Comparison of ENCODE assay signal across 24 cellular contexts in the genomic region with DNA sequence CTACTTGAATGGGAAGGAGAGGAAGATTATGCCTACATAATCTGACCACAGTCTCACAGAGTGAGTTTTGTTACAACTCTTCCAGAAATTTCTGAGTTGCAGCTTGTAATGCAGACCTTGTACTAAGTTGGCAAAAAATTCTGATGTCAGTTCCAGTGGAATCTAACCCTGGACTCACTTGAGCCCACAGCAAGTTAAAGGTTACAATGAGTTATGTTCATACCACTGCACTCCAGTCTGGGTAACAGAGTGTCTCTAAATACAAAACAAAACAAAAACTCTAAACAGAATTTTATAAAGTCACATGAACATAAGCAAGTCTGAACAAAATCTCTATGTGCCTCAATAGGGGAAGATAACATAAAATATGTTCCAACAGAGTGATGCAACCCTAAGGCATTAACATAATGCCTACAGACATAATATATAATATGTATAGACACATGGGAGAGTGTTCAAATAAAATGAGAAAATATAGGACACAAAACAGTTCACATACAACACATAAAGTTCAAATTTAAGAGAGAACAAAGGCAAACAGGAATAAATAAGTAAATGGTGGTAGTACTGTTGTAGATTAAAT. TPM values are rescaled to one million over a fixed set of nuclear protein-coding genes. Genes with fewer than 3 reads are reported as not detected.
"Had no signal": no experiment of that assay in that cellular context is flagged by ENCODE, and none has a peak within 500 bp of the region (broad histone marks: within the 10 kb centered on the region; RNA-seq: fewer than 3 reads in every experiment).

No MANE protein-coding gene starts in this region.

- FAIRE-seq: endometrium had no signal

- H3K4me3 ChIP-seq: colonic mucosa, gastroesophageal sphincter, heart right ventricle, mucosa of descending colon, transverse colon, vagina had no signal

- H3K9ac ChIP-seq: parathyroid adenoma had no signal

- DNase-seq: activated CD4-positive, alpha-beta T cell treated with anti-CD3 and anti-CD28 coated beads, Interleukin-2, amount 50 U/mL, for 4 hours; activated naive CD4-positive, alpha-beta T cell; activated naive CD8-positive, alpha-beta T cell treated with anti-CD3 and anti-CD28 coated beads for 36 hours; amygdala; central memory CD4-positive, alpha-beta T cell; colonic mucosa; heart right ventricle; kidney glomerular epithelial cell; mesenchymal stem cell; mucosa of descending colon; naive thymus-derived CD4-positive, alpha-beta T cell; stimulated activated CD4-positive, alpha-beta T cell treated with anti-CD3 and anti-CD28 coated beads, Interleukin-12 subunit alpha, Interleukin-12 subunit beta, amount 100 ng/mL, for 4 hours; stimulated activated CD4-positive, alpha-beta T cell treated with anti-CD3 and anti-CD28 coated beads, Interleukin-1b, Interleukin-23, amount 100 ng/mL, for 48 hours; stimulated activated CD8-positive, alpha-beta memory T cell treated with anti-CD3 and anti-CD28 coated beads, Interleukin-4, amount 100 ng/mL, for 48 hours; stimulated activated naive CD4-positive, alpha-beta T cell; substantia nigra; T-helper 2 cell; transverse colon had no signal

- H3K27ac ChIP-seq: colonic mucosa, gastroesophageal sphincter, heart right ventricle, parathyroid adenoma, transverse colon, vagina, VCaP had no signal

- H3K4me1 ChIP-seq: colonic mucosa, gastroesophageal sphincter, parathyroid adenoma, vagina had no signal

- ATAC-seq: esophagus mucosa; gastroesophageal sphincter; heart right ventricle; mucosa of descending colon; naive thymus-derived CD4-positive, alpha-beta T cell had no signal

- H3K9me3 ChIP-seq: colonic mucosa, gastroesophageal sphincter, heart right ventricle, mucosa of descending colon, transverse colon, vagina had no signal

- H3K36me3 ChIP-seq: colonic mucosa, gastroesophageal sphincter, heart right ventricle, transverse colon, vagina had no signal

RNA-seq across cellular contexts. Expression of a gene that starts 1.1 kb away (rescaled TPM):
- total RNA-seq: activated naive CD8-positive, alpha-beta T cell treated with anti-CD3 and anti-CD28 coated beads for 36 hours; colonic mucosa; esophagus mucosa; mucosa of descending colon; naive thymus-derived CD4-positive, alpha-beta T cell; transverse colon; vagina had no signal
- polyA plus RNA-seq: naive thymus-derived CD4-positive, alpha-beta T cell had no signal
